In genomic region chr1:59045636-59046035, GRCh38 we compare ENCODE assay signal across 15 cellular contexts.
DNase-seq lines count a peak whose midpoint lies in the region; ATAC-seq and TF ChIP-seq lines count a peak whose summit lies in the region.
"Had no signal": no experiment of that assay in that cellular context is flagged by ENCODE, and none has a peak within 500 bp of the region (broad histone marks: within the 10 kb centered on the region; RNA-seq: fewer than 3 reads in every experiment).

No MANE protein-coding gene starts in this region.

- peak overlapping the region; percentile 78 for H4K91ac ChIP-seq in mesenchymal stem cell (ENCODE audit: low read length)

- H4K8ac ChIP-seq in mesenchymal stem cell (ENCODE audit: low read length): peak overlapping the region; percentile 22

- H2AFZ ChIP-seq in mesenchymal stem cell (ENCODE audit: low read depth, low read length): no peak overlapping the region
- H2AFZ ChIP-seq: GM23248 had no signal

- no peaks in the 10 kb centered on the region for H3K27me3 Mint-ChIP-seq in T-cell
- H3K27me3 Mint-ChIP-seq: naive B cell had no signal

- H3K23ac ChIP-seq in mesenchymal stem cell (ENCODE audit: low read length in 2 of 2): no peak overlapping the region

- H3K27ac ChIP-seq in mesenchymal stem cell (ENCODE audit: low read length, poor library complexity, severe bottlenecking): no peak overlapping the region
- H3K27ac ChIP-seq in right atrium auricular region: no peak overlapping the region
- H3K27ac ChIP-seq: GM23248, left ventricle myocardium inferior, thyroid gland had no signal

- POLR2A ChIA-PET in GM10248 (lab: Yijun Ruan, JAX): no interaction called here
- POLR2A ChIA-PET in T-cell (lab: Charles Lee): no interaction called here

- H3K9me3 Mint-ChIP-seq in T-cell: no peaks in the 10 kb centered on the region
- H3K9me3 Mint-ChIP-seq: naive B cell had no signal

- peaks cover 3% of the 10 kb centered on the region for H3K36me3 Mint-ChIP-seq in T-cell
- H3K36me3 Mint-ChIP-seq: brain, naive B cell had no signal

- no peak for TF ChIP-seq CTCF in GM10248 (IDR thresholded peaks at IDR 0.05; ENCODE audit: control extremely low read depth, extremely low read depth, low read depth, missing control alignments)
- no peak for TF ChIP-seq CTCF in right atrium auricular region (IDR thresholded peaks at IDR 0.05)

- H3K9ac ChIP-seq in mesenchymal stem cell (ENCODE audit: low read length): no peak overlapping the region
- H3K9ac ChIP-seq: BLaER1 treated with 17β-estradiol and CSF1 and Interleukin-3, amounts not matched to agents 10 nM and 100 nM; GM23248 had no signal

- CTCF ChIA-PET in GM10248 (lab: Yijun Ruan, JAX) (interaction anchor here (0.8 to 2.3 kb wide), 8 partner anchors 8 to 652 kb away, joined by 3 to 11 read pairs (median 4); no protein-coding TSS in a partner anchor), T-cell (lab: Charles Lee) (interaction anchor here in 1 of 2 donors (0.8 to 1.1 kb wide), 2 partner anchors 27 to 251 kb away, joined by 3 read pairs; partner anchors contain the start of gene FGGY)

- H3K9me3 ChIP-seq in mesenchymal stem cell (ENCODE audit: control insufficient read depth, low read length): no peaks in the 10 kb centered on the region
- no peaks in the 10 kb centered on the region for H3K9me3 ChIP-seq in right atrium auricular region
- H3K9me3 ChIP-seq: left ventricle myocardium inferior, thyroid gland had no signal

- peak overlapping the region; percentile 85 to 96 for H2BK12ac ChIP-seq in mesenchymal stem cell (ENCODE audit: low read length in 2 of 2)

- H2AK5ac ChIP-seq in mesenchymal stem cell (ENCODE audit: low read length, severe bottlenecking): peak overlapping the region; percentile 8

- H3K4me1 ChIP-seq in mesenchymal stem cell (ENCODE audit: control insufficient read depth, insufficient read depth, low read depth, low read length) (peaks cover 11% of the 10 kb centered on the region), right atrium auricular region (peaks cover 0 to 12% of the 10 kb centered on the region in 2 donors)

- no peak overlapping the region for H2BK15ac ChIP-seq in mesenchymal stem cell (ENCODE audit: low read depth, poor library complexity, severe bottlenecking)

- peak overlapping the region; percentile 57 for H2BK120ac ChIP-seq in mesenchymal stem cell (ENCODE audit: low read depth, low read length)

- H3K36me3 ChIP-seq in mesenchymal stem cell (ENCODE audit: control insufficient read depth in 1 of 2, insufficient read depth in 2 of 2, low read depth in 1 of 2, low read length in 2 of 2) (peaks cover 0 to 4% of the 10 kb centered on the region in 2 experiments), right atrium auricular region (no peaks in the 10 kb centered on the region)
- H3K36me3 ChIP-seq: BLaER1 treated with 17β-estradiol and CSF1 and Interleukin-3, amounts not matched to agents 10 nM and 100 nM; left ventricle myocardium inferior; thyroid gland had no signal

- H3K27me3 ChIP-seq in mesenchymal stem cell (ENCODE audit: control insufficient read depth in 1 of 2, insufficient read depth in 1 of 2, low read length in 2 of 2): no peaks in the 10 kb centered on the region
- no peaks in the 10 kb centered on the region for H3K27me3 ChIP-seq in right atrium auricular region
- H3K27me3 ChIP-seq: BLaER1 treated with 17β-estradiol and CSF1 and Interleukin-3, amounts not matched to agents 10 nM and 100 nM; thyroid gland had no signal

- H3K4ac ChIP-seq in mesenchymal stem cell (ENCODE audit: low read depth in 1 of 2, low read length in 2 of 2): peak overlapping the region; percentile 90 to 93

- no peaks in the 10 kb centered on the region for H3K79me1 ChIP-seq in mesenchymal stem cell (replicated peaks; ENCODE audit: low read length, poor library complexity, severe bottlenecking)

- H3K4me3 Mint-ChIP-seq in T-cell: peak overlapping the region; percentile 10 to 40 (median 25)
- H3K4me3 Mint-ChIP-seq: brain, WTC11 had no signal

- peaks cover 49 to 60% (median 51%) of the 10 kb centered on the region in 3 donors for H3K4me1 Mint-ChIP-seq in T-cell

- peak overlapping the region; percentile 69 to 90 for H3K18ac ChIP-seq in mesenchymal stem cell (ENCODE audit: low read depth in 1 of 2, low read length in 2 of 2)

- WGBS in mesenchymal stem cell: 89% methylated on average over 5 of the region's 5 CpGs

- no peak overlapping the region for H3K4me2 ChIP-seq in mesenchymal stem cell (ENCODE audit: low read length, poor library complexity, severe bottlenecking)

- peak overlapping the region in 1 of 2 experiments; percentile 15 for H3K14ac ChIP-seq in mesenchymal stem cell (ENCODE audit: low read length in 2 of 2)

- H3K4me3 ChIP-seq in mesenchymal stem cell (ENCODE audit: insufficient read depth in 1 of 2, low read depth in 1 of 2, low read length in 2 of 2) (no peak overlapping the region), right atrium auricular region (no peak overlapping the region)
- H3K4me3 ChIP-seq: BLaER1 treated with 17β-estradiol and CSF1 and Interleukin-3, amounts not matched to agents 10 nM and 100 nM; GM23248; left ventricle myocardium inferior; thyroid gland had no signal

- no peak overlapping the region for H2BK5ac ChIP-seq in mesenchymal stem cell (ENCODE audit: low read depth, low read length, poor library complexity, severe bottlenecking)

- DNase-seq in GM10248 (ENCODE audit: extremely low spot score) (peak; percentile 26), T-cell (no peak), mesenchymal stem cell (no peak), DMS114 treated with DMSO at 0.1 percent for 48 hours (lab: John Stamatoyannopoulos, UW; ENCODE audit: unreplicated experiment) (no peak), OCI-M1 (lab: John Stamatoyannopoulos, UW) (no peak), GM19240 (ENCODE audit: insufficient read length, low spot score) (no peak), right atrium auricular region (ENCODE audit: low spot score) (no peak)
- DNase-seq: left ventricle myocardium inferior, naive B cell, thyroid gland had no signal

- peak overlapping the region; percentile 69 to 89 for H3K27ac Mint-ChIP-seq in T-cell
- H3K27ac Mint-ChIP-seq: brain, WTC11 had no signal

- ATAC-seq in GM19455 (IDR thresholded peaks at IDR 0.05; ENCODE audit: unreplicated experiment) (peak; percentile 49), T-cell (replicated peaks in 1 of 4) (no peak)
